In the genomic region with DNA sequence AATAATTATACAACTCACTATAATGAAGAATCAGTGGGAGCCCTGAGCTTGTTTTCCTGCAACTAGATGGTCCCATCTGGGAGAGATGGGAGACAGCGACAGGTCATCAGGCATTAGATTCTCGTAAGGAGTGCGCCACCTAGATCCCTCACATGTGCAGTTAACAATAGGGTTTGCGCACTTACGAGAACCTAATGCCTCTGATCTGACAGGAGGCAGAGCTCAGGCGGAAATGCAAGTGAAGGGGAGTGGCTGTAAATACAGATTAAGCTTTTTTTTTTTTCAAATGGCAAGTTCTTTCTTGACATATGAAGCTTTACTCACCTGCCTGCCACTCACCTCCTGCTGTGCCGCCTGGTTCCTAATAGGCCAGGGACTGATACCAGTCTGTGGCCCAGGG, we compare ENCODE assay signal across 22 cellular contexts.
"Had no signal": no experiment of that assay in that cellular context is flagged by ENCODE, and none has a peak within 500 bp of the region (broad histone marks: within the 10 kb centered on the region; RNA-seq: fewer than 3 reads in every experiment).

No MANE protein-coding gene starts in this region.

- H3K9me3 ChIP-seq: ascending aorta, transverse colon had no signal

- DNase-seq: activated CD4-positive, alpha-beta T cell treated with anti-CD3 and anti-CD28 coated beads, Interleukin-2, amount 50 U/mL, for 1 hour; activated CD8-positive, alpha-beta memory T cell treated with anti-CD3 and anti-CD28 coated beads for 24 hours; activated naive CD4-positive, alpha-beta T cell treated with anti-CD3 and anti-CD28 coated beads for 36 hours; activated naive CD8-positive, alpha-beta T cell treated with anti-CD3 and anti-CD28 coated beads, Interleukin-2, amount 50 U/mL, for 24 hours; dorsolateral prefrontal cortex; endodermal cell; erythroblast; kidney; mesenchymal stem cell; nephron progenitor cell; occipital lobe; right cardiac atrium; stimulated activated CD4-positive, alpha-beta T cell treated with anti-CD3 and anti-CD28 coated beads, Interleukin-15, amount 100 ng/mL, for 24 hours; stimulated activated CD4-positive, alpha-beta T cell treated with anti-CD3 and anti-CD28 coated beads, Interleukin-4, amount 100 ng/mL, for 1 hour; stimulated activated naive B cell treated with anti-CD40 and anti-IgM and Interleukin-4, amounts not matched to agents 10 μg/mL and 1 μg/mL and 100 μg/mL, for 72 hours; substantia nigra; T-helper 9 cell; transverse colon had no signal

- H3K27me3 ChIP-seq: ascending aorta, dorsolateral prefrontal cortex, transverse colon had no signal

- H3K4me1 ChIP-seq: ascending aorta, transverse colon had no signal

- H3K27ac ChIP-seq: ascending aorta, dorsolateral prefrontal cortex, skin epidermis, transverse colon had no signal

- ATAC-seq: activated CD4-positive, CD25-positive, alpha-beta regulatory T cell treated with anti-CD3 and anti-CD28 coated beads, Interleukin-2, amount 50 U/mL, for 24 hours; activated naive CD8-positive, alpha-beta T cell treated with anti-CD3 and anti-CD28 coated beads, Interleukin-2, amount 50 U/mL, for 24 hours; activated T-helper 17 cell treated with anti-CD3 and anti-CD28 coated beads, Interleukin-2, amount 50 U/mL, for 72 hours; right cardiac atrium; stimulated activated naive B cell treated with anti-CD40 and anti-IgM and Interleukin-4, amounts not matched to agents 10 μg/mL and 1 μg/mL and 100 μg/mL, for 72 hours had no signal

- H3K4me3 ChIP-seq: ascending aorta, dorsolateral prefrontal cortex, skin epidermis, transverse colon had no signal
